9 cellular contexts compared by ENCODE assay signal in the genomic region with DNA sequence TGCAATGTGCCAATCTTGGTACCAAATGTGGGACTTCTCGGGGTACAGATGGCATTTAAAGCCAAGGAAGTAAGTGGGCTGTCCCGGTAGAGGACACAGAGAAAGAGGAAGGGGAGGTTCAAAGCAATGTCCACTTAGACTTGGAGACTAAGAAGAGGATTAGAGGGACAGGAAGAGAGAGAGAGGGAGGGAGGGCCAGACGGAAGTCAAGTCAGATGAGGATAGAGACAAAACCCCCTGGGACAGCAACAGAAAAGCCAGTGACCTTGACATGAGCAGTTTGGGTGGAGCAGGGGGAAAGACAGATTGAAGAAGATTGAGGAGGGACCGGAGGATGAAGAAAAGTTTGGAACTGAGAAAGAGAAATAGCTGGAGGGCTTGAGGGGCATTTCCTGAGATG.
"Had no signal": no experiment of that assay in that cellular context is flagged by ENCODE, and none has a peak within 500 bp of the region (broad histone marks: within the 10 kb centered on the region; RNA-seq: fewer than 3 reads in every experiment).

No MANE protein-coding gene starts in this region.

- H3K4me3 ChIP-seq: ascending aorta, transverse colon had no signal

- H3K36me3 Mint-ChIP-seq: stimulated activated effector memory CD8-positive, alpha-beta T cell treated with anti-CD3 and anti-CD28 coated beads, Interleukin-12 subunit alpha, Interleukin-12 subunit beta, amount 100 ng/mL, for 72 hours had no signal

- ATAC-seq: foreskin keratinocyte; stimulated activated effector memory CD8-positive, alpha-beta T cell treated with anti-CD3 and anti-CD28 coated beads, Interleukin-12 subunit alpha, Interleukin-12 subunit beta, amount 100 ng/mL, for 72 hours; T-helper 17 cell had no signal

- H3K27ac Mint-ChIP-seq: stimulated activated effector memory CD8-positive, alpha-beta T cell treated with anti-CD3 and anti-CD28 coated beads, Interleukin-12 subunit alpha, Interleukin-12 subunit beta, amount 100 ng/mL, for 72 hours; T-helper 17 cell had no signal

- H3K27me3 Mint-ChIP-seq: T-helper 17 cell had no signal

- H3K27ac ChIP-seq: ascending aorta, foreskin keratinocyte, transverse colon had no signal

- H3K27me3 ChIP-seq: ascending aorta, foreskin keratinocyte, transverse colon had no signal

- H3K4me1 ChIP-seq: transverse colon had no signal

- H3K36me3 ChIP-seq: ascending aorta, transverse colon had no signal

- DNase-seq: activated CD4-positive, alpha-beta T cell treated with anti-CD3 and anti-CD28 coated beads, Interleukin-2, amount 50 U/mL, for 1 hour; activated CD4-positive, CD25-positive, alpha-beta regulatory T cell; activated gamma-delta T cell; foreskin keratinocyte; substantia nigra; T-helper 17 cell; transverse colon had no signal

- H3K4me3 Mint-ChIP-seq: stimulated activated effector memory CD8-positive, alpha-beta T cell treated with anti-CD3 and anti-CD28 coated beads, Interleukin-12 subunit alpha, Interleukin-12 subunit beta, amount 100 ng/mL, for 72 hours; T-helper 17 cell had no signal

- H3K9me3 ChIP-seq: ascending aorta, transverse colon had no signal
